Comparison of ENCODE assay signal across 2 cellular contexts in the genomic region with DNA sequence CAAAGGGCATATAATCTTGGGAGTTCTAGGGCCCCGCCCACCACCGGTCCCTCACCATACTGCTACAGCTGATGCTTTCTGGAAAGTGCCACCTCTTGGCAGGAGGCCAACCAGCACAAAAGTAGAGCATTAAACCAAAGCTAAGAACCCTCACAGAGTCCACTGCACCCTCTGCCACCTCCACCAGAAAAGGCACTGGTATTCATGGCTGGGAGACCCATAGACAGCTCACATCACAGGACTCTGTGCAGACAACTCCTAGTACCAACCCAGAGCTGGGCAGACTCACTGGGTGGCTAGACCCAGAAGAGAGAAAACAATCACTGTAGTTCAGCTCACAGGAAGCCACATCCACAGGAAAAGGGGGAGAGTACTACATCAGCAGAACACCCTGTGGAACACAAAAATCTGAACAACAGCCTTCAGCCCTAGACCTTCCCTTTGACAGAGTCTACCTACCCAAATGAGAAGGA.
TF ChIP-seq lines count a peak whose summit lies in the region.

No MANE protein-coding gene starts in this region.

TF ChIP-seq in HCT116, 20 proteins besides CTCF, POLR2A, EP300 and RAD21 (continued from another document):
- TF ChIP-seq ZBTB33 (IDR thresholded peaks at IDR 0.05; ENCODE audit: extremely low read depth, insufficient replicate concordance, low read length), result no peak
- TF ChIP-seq SRF (IDR thresholded peaks at IDR 0.05; ENCODE audit: low read depth), result no peak
- TF ChIP-seq ZFX (IDR thresholded peaks at IDR 0.05), result no peak
- no peak for TF ChIP-seq POLR2AphosphoS5 (IDR thresholded peaks at IDR 0.05; ENCODE audit: low read depth, low read length)
- no peak for TF ChIP-seq TCF7L2 (IDR thresholded peaks at IDR 0.05; ENCODE audit: borderline replicate concordance, extremely low read depth, insufficient read depth, insufficient read length)
- TF ChIP-seq SIN3A (IDR thresholded peaks at IDR 0.05; ENCODE audit: low read depth), result no peak
- TF ChIP-seq, protein P1, sequence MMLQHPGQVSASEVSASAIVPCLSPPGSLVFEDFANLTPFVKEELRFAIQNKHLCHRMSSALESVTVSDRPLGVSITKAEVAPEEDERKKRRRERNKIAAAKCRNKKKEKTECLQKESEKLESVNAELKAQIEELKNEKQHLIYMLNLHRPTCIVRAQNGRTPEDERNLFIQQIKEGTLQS (IDR thresholded peaks at IDR 0.05), result no peak
- TF ChIP-seq SP1 (IDR thresholded peaks at IDR 0.05; ENCODE audit: low read depth), result no peak
- no peak for TF ChIP-seq CEBPB (IDR thresholded peaks at IDR 0.05; ENCODE audit: low read depth)
- no peak for TF ChIP-seq JUND (IDR thresholded peaks at IDR 0.05)

TF ChIP-seq in SK-N-SH treated with all-trans-retinoic acid at 6 μM for 48 hours, 23 proteins besides CTCF, POLR2A, EP300 and RAD21 (continued from another document):
- TF ChIP-seq, protein P2, sequence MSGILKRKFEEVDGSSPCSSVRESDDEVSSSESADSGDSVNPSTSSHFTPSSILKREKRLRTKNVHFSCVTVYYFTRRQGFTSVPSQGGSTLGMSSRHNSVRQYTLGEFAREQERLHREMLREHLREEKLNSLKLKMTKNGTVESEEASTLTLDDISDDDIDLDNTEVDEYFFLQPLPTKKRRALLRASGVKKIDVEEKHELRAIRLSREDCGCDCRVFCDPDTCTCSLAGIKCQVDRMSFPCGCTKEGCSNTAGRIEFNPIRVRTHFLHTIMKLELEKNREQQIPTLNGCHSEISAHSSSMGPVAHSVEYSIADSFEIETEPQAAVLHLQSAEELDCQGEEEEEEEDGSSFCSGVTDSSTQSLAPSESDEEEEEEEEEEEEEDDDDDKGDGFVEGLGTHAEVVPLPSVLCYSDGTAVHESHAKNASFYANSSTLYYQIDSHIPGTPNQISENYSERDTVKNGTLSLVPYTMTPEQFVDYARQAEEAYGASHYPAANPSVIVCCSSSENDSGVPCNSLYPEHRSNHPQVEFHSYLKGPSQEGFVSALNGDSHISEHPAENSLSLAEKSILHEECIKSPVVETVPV (CRISPR knock-in tag; IDR thresholded peaks at IDR 0.05), result no peak
- TF ChIP-seq ESRRG (CRISPR knock-in tag; IDR thresholded peaks at IDR 0.05) (no peak), GLIS3 (CRISPR knock-in tag; IDR thresholded peaks at IDR 0.05) (no peak), ARNTL (CRISPR knock-in tag; IDR thresholded peaks at IDR 0.05; ENCODE audit: borderline replicate concordance, low read depth) (no peak), TCF4 (CRISPR knock-in tag; IDR thresholded peaks at IDR 0.05; ENCODE audit: borderline replicate concordance) (no peak), ZNF565 (CRISPR knock-in tag; conservative IDR thresholded peaks at IDR 0.05; ENCODE audit: low read depth) (no peak), CSDC2 (CRISPR knock-in tag; IDR thresholded peaks at IDR 0.05) (no peak), BACH2 (CRISPR knock-in tag; IDR thresholded peaks at IDR 0.05; ENCODE audit: borderline replicate concordance) (no peak), TOX (CRISPR knock-in tag; IDR thresholded peaks at IDR 0.05; ENCODE audit: borderline replicate concordance) (no peak), ZFP30 (CRISPR knock-in tag; IDR thresholded peaks at IDR 0.05) (no peak), ZNF8 (CRISPR knock-in tag; IDR thresholded peaks at IDR 0.05) (no peak), ISL1 (CRISPR knock-in tag; IDR thresholded peaks at IDR 0.05) (no peak), ZFP3 (CRISPR knock-in tag; IDR thresholded peaks at IDR 0.05) (no peak), ZC3H10 (CRISPR knock-in tag; IDR thresholded peaks at IDR 0.05) (no peak)
- TF ChIP-seq, protein P3, sequence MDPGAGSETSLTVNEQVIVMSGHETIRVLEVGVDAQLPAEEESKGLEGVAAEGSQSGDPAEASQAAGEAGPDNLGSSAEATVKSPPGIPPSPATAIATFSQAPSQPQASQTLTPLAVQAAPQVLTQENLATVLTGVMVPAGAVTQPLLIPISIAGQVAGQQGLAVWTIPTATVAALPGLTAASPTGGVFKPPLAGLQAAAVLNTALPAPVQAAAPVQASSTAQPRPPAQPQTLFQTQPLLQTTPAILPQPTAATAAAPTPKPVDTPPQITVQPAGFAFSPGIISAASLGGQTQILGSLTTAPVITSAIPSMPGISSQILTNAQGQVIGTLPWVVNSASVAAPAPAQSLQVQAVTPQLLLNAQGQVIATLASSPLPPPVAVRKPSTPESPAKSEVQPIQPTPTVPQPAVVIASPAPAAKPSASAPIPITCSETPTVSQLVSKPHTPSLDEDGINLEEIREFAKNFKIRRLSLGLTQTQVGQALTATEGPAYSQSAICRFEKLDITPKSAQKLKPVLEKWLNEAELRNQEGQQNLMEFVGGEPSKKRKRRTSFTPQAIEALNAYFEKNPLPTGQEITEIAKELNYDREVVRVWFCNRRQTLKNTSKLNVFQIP (CRISPR knock-in tag; IDR thresholded peaks at IDR 0.05; ENCODE audit: borderline replicate concordance, low read depth), result no peak
- TF ChIP-seq, protein P4, sequence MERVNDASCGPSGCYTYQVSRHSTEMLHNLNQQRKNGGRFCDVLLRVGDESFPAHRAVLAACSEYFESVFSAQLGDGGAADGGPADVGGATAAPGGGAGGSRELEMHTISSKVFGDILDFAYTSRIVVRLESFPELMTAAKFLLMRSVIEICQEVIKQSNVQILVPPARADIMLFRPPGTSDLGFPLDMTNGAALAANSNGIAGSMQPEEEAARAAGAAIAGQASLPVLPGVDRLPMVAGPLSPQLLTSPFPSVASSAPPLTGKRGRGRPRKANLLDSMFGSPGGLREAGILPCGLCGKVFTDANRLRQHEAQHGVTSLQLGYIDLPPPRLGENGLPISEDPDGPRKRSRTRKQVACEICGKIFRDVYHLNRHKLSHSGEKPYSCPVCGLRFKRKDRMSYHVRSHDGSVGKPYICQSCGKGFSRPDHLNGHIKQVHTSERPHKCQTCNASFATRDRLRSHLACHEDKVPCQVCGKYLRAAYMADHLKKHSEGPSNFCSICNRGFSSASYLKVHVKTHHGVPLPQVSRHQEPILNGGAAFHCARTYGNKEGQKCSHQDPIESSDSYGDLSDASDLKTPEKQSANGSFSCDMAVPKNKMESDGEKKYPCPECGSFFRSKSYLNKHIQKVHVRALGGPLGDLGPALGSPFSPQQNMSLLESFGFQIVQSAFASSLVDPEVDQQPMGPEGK (CRISPR knock-in tag; IDR thresholded peaks at IDR 0.05; ENCODE audit: borderline replicate concordance), result no peak
TF ChIP-seq in SK-N-SH treated with all-trans-retinoic acid at 6 μM for 48 hours: peak in this region for 0.
